Comparison of ENCODE assay signal across 8 cellular contexts in genomic region chr2:127526940-127527804, GRCh38. TPM values are rescaled to one million over a fixed set of nuclear protein-coding genes. Genes with fewer than 3 reads are reported as not detected.
A peak's percentile ranks its signal among the peaks of the same experiment; 100 is the strongest.
DNase-seq lines count a peak whose midpoint lies in the region; ATAC-seq and TF ChIP-seq lines count a peak whose summit lies in the region.

No MANE protein-coding gene starts in this region.

- peak; percentile 16 for ATAC-seq in GM18511 (IDR thresholded peaks at IDR 0.05; ENCODE audit: unreplicated experiment)
- peak; percentile 12 for ATAC-seq in HG03196 (IDR thresholded peaks at IDR 0.05; ENCODE audit: unreplicated experiment)
- ATAC-seq in HG03469 (IDR thresholded peaks at IDR 0.05; ENCODE audit: unreplicated experiment), result no peak

- TF ChIP-seq CTCF in A673 (conservative IDR thresholded peaks at IDR 0.05; ENCODE audit: low read depth, low read length) (peak; percentile 45), SU-DHL-6 (IDR thresholded peaks at IDR 0.05; ENCODE audit: insufficient read depth, low read length, poor library complexity, severe bottlenecking) (no peak), esophagus muscularis mucosa (IDR thresholded peaks at IDR 0.05) (peak in 1 of 3 experiments; percentile 41), osteocyte (IDR thresholded peaks at IDR 0.05) (peak; percentile 22)

- H3K27me3 ChIP-seq in A673 (replicated peaks; ENCODE audit: insufficient read depth, low read depth, low read length, poor library complexity) (no peaks in the 10 kb centered on the region), SU-DHL-6 (ENCODE audit: low read length) (no peaks in the 10 kb centered on the region), esophagus muscularis mucosa (no peaks in the 10 kb centered on the region)

- H3K36me3 ChIP-seq in A673 (ENCODE audit: insufficient read depth, low read length, poor library complexity, severe bottlenecking) (peaks cover 20% of the 10 kb centered on the region), SU-DHL-6 (ENCODE audit: low read length) (peaks cover 4% of the 10 kb centered on the region; the same call in 1 of the 2 replicates), esophagus muscularis mucosa (peaks cover 4 to 15% (median 9%) of the 10 kb centered on the region in 4 donors)

- peak overlapping the region; percentile 72 for H3K4me2 ChIP-seq in SU-DHL-6 (ENCODE audit: low read depth, low read length, poor library complexity, severe bottlenecking)

- H3K9ac ChIP-seq in SU-DHL-6 (ENCODE audit: low read length), result peak overlapping the region; percentile 78

- POLR2A ChIA-PET in A673 (lab: Charles Lee; ENCODE audit: low non-redundant PET), result interaction anchor here (0.9 kb wide), 1 partner anchor 18 kb away, joined by 3 read pairs; no protein-coding TSS in a partner anchor

- H3K27ac ChIP-seq in A673 (ENCODE audit: low read depth, low read length, poor library complexity, severe bottlenecking) (peak overlapping the region; percentile 98), SU-DHL-6 (ENCODE audit: low read depth, low read length) (peak overlapping the region; percentile 65), esophagus muscularis mucosa (replicated peaks in 1 of 4) (peak overlapping the region; percentile 96 to 97 (median 96))

- DNase-seq in A673 (ENCODE audit: low spot score) (no peak), esophagus muscularis mucosa (ENCODE audit: extremely low spot score) (no peak), osteocyte (ENCODE audit: extremely low spot score, unreplicated experiment) (no peak), epidermal melanocyte (ENCODE audit: insufficient read length, low spot score) (no peak)

- no peak for TF ChIP-seq POLR2A in esophagus muscularis mucosa (IDR thresholded peaks at IDR 0.05; ENCODE audit: low read depth)

- H3K4me1 Mint-ChIP-seq in osteocyte (ENCODE audit: unreplicated experiment), result peaks cover 24% of the 10 kb centered on the region

- peak overlapping the region; percentile 86 for H3K4me3 Mint-ChIP-seq in osteocyte (ENCODE audit: unreplicated experiment)

- no peaks in the 10 kb centered on the region for H3K27me3 Mint-ChIP-seq in osteocyte (ENCODE audit: unreplicated experiment)

- 24% methylated on average over 16 of the region's 16 CpGs for WGBS in esophagus muscularis mucosa

- peak overlapping the region; percentile 97 for H3K27ac Mint-ChIP-seq in osteocyte (ENCODE audit: unreplicated experiment)

- H3K9me3 ChIP-seq in A673 (ENCODE audit: low read depth, low read length, poor library complexity, severe bottlenecking), result no peaks in the 10 kb centered on the region
- no peaks in the 10 kb centered on the region for H3K9me3 ChIP-seq in SU-DHL-6 (ENCODE audit: insufficient read depth, low read length)
- H3K9me3 ChIP-seq in esophagus muscularis mucosa, result no peaks in the 10 kb centered on the region

- peaks cover 41% of the 10 kb centered on the region for H3K79me2 ChIP-seq in SU-DHL-6 (ENCODE audit: insufficient read depth, low read length)

- BruUV-seq in A673 (replicated peaks; lab: Mats Ljungman, UMichigan), result TSS peak; percentile 96

- CTCF ChIA-PET in A673 (lab: Charles Lee), result interaction anchor here (0.7 kb wide), 1 partner anchor 64 kb away, joined by 3 read pairs; no protein-coding TSS in a partner anchor

- no peaks in the 10 kb centered on the region for H4K20me1 ChIP-seq in SU-DHL-6 (ENCODE audit: low read depth, low read length)

- peaks cover 3% of the 10 kb centered on the region for H3K36me3 Mint-ChIP-seq in osteocyte (ENCODE audit: unreplicated experiment)

- peaks cover 7% of the 10 kb centered on the region for H3K4me1 ChIP-seq in A673 (ENCODE audit: insufficient read depth, low read length, poor library complexity, severe bottlenecking)
- peaks cover 23 to 37% (median 28%) of the 10 kb centered on the region in 4 donors for H3K4me1 ChIP-seq in esophagus muscularis mucosa

- no peak for TF ChIP-seq EP300 in esophagus muscularis mucosa (IDR thresholded peaks at IDR 0.05)

- H3F3A ChIP-seq in SU-DHL-6 (ENCODE audit: insufficient read depth), result no peaks in the 10 kb centered on the region

- intact Hi-C loops in A673 (cut with micrococcal nuclease; ENCODE audit: unreplicated experiment), result no loop called here
- intact Hi-C loops in esophagus muscularis mucosa (cut with DNase I), result loop anchor here (10.0 kb wide), 2 partner anchors 108 to 288 kb away; partner anchors contain the start of gene WDR33

- H3K4me3 ChIP-seq in A673 (ENCODE audit: low read depth, low read length, poor library complexity, severe bottlenecking) (peak overlapping the region; percentile 82), SU-DHL-6 (ENCODE audit: insufficient read depth, low read length, poor library complexity, severe bottlenecking) (peak overlapping the region; percentile 61), esophagus muscularis mucosa (peak overlapping the region; percentile 81 to 97 (median 94))

- peak overlapping the region; percentile 84 for H2AFZ ChIP-seq in SU-DHL-6 (ENCODE audit: low read depth, low read length, severe bottlenecking)

- H3K9me2 ChIP-seq in SU-DHL-6 (replicated peaks; ENCODE audit: insufficient read depth, low read length), result no peaks in the 10 kb centered on the region

- H3K9me3 Mint-ChIP-seq in osteocyte (ENCODE audit: unreplicated experiment), result no peaks in the 10 kb centered on the region

RNA-seq across cellular contexts. Expression of gene IWS1, which starts 0.9 kb away (rescaled TPM):
- 66.0 and 67.2 TPM in 2 replicates for total RNA-seq in A673 (2021)
- total RNA-seq in esophagus muscularis mucosa, result 10 to 100 TPM; 32.6 to 38.1 (median 34.7) TPM
- 39.8 and 40.9 TPM in 2 replicates for total RNA-seq in osteocyte

RNA-seq across cellular contexts. Expression of gene MYO7B, which starts 8.3 kb away (rescaled TPM):
- total RNA-seq in A673 (2021) (0.24 TPM in 1 of 2 replicates, not detected in the other), esophagus muscularis mucosa (under 1 TPM in 3 of 4 donors, not detected in 1; 0.19 to 0.98 (median 0.33) TPM), osteocyte (not detected in 2 replicates)
